Comparison of ENCODE assay signal across 9 cellular contexts in genomic region chr12:8081228-8081920, GRCh38. TPM values are rescaled to one million over a fixed set of nuclear protein-coding genes. Genes with fewer than 3 reads are reported as not detected.
DNase-seq lines count a peak whose midpoint lies in the region; ATAC-seq, FAIRE-seq and TF ChIP-seq lines count a peak whose summit lies in the region.
"Had no signal": no experiment of that assay in that cellular context is flagged by ENCODE, and none has a peak within 500 bp of the region (broad histone marks: within the 10 kb centered on the region; RNA-seq: fewer than 3 reads in every experiment).

No MANE protein-coding gene starts in this region.

- H4K20me1 ChIP-seq in BLaER1, result peaks cover 33% of the 10 kb centered on the region

- H3K27me3 Mint-ChIP-seq in T-helper 2 cell treated with Interferon-gamma antibody and Interleukin-4, amounts not matched to agents 5 μg/mL and 100 μg/mL, for 36 hours (ENCODE audit: low read depth), result no peaks in the 10 kb centered on the region

- H3K27ac ChIP-seq in BLaER1 (peak overlapping the region; percentile 83), tibial artery (peak overlapping the region; percentile 87 to 97)

- intact Hi-C loops in mucosa of descending colon (cut with DNase I, micrococcal nuclease), result no loop called here
- intact Hi-C loops in tibial artery (cut with DNase I; ENCODE audit: low total_unique reads), result loop anchor here (10.0 kb wide), 1 partner anchor 153 kb away; no protein-coding TSS in a partner anchor

- peak overlapping the region; percentile 95 for H3K4me3 Mint-ChIP-seq in T-helper 2 cell treated with Interferon-gamma antibody and Interleukin-4, amounts not matched to agents 5 μg/mL and 100 μg/mL, for 36 hours

- H3K9ac ChIP-seq in BLaER1, result peak overlapping the region; percentile 84

- H3K27ac Mint-ChIP-seq in T-helper 2 cell treated with Interferon-gamma antibody and Interleukin-4, amounts not matched to agents 5 μg/mL and 100 μg/mL, for 36 hours, result peak overlapping the region; percentile 99

- FAIRE-seq in HTR-8/SVneo (lab: Jason Lieb, UNC), result no peak

- H3K4me3 ChIP-seq in BLaER1 (peak overlapping the region; percentile 81), mucosa of descending colon (peak overlapping the region; percentile 58), tibial artery (peak overlapping the region; percentile 64 to 87)

- H3K4me1 ChIP-seq in BLaER1, result peaks cover 67% of the 10 kb centered on the region
- H3K4me1 ChIP-seq in mucosa of descending colon (ENCODE audit: low read depth), result peaks cover 11% of the 10 kb centered on the region
- peaks cover 0 to 31% (median 10%) of the 10 kb centered on the region in 4 donors for H3K4me1 ChIP-seq in tibial artery

- peak; percentile 27 for ATAC-seq in HG02678 (IDR thresholded peaks at IDR 0.05; ENCODE audit: unreplicated experiment)
- ATAC-seq in mucosa of descending colon, result peak; percentile 57

- no peaks in the 10 kb centered on the region for H3K9me3 Mint-ChIP-seq in T-helper 2 cell treated with Interferon-gamma antibody and Interleukin-4, amounts not matched to agents 5 μg/mL and 100 μg/mL, for 36 hours

- H3K4me2 ChIP-seq in BLaER1, result peak overlapping the region; percentile 91

- DNase-seq in T-helper 2 cell treated with Interferon-gamma antibody and Interleukin-4, amounts not matched to agents 5 μg/mL and 100 μg/mL, for 36 hours (ENCODE audit: low spot score), result no peak
- peak; percentile 14 for DNase-seq in effector CD4-positive, alpha-beta T cell
- DNase-seq in mucosa of descending colon (peak in 1 of 3 donors; percentile 40), tibial artery (no peak), iPS-NIHi7 (ENCODE audit: extremely low spot score) (no peak), HTR-8/SVneo (ENCODE audit: insufficient read length, low spot score) (no peak)

- TF ChIP-seq CTCF in mucosa of descending colon (IDR thresholded peaks at IDR 0.05), result no peak
- no peak for TF ChIP-seq CTCF in tibial artery (IDR thresholded peaks at IDR 0.05)

- H3K9me3 ChIP-seq in BLaER1 (no peaks in the 10 kb centered on the region), mucosa of descending colon (no peaks in the 10 kb centered on the region), tibial artery (no peaks in the 10 kb centered on the region)

- H3K4me1 Mint-ChIP-seq in T-helper 2 cell treated with Interferon-gamma antibody and Interleukin-4, amounts not matched to agents 5 μg/mL and 100 μg/mL, for 36 hours (ENCODE audit: low read depth), result peaks cover 38% of the 10 kb centered on the region

- peaks cover 18% of the 10 kb centered on the region for H3K36me3 ChIP-seq in BLaER1
- no peaks in the 10 kb centered on the region for H3K36me3 ChIP-seq in mucosa of descending colon (ENCODE audit: low read depth)
- H3K36me3 ChIP-seq in tibial artery, result peaks cover 0 to 3% (median 0%) of the 10 kb centered on the region in 3 donors

- H3K27me3 ChIP-seq in BLaER1, result no peaks in the 10 kb centered on the region
- no peaks in the 10 kb centered on the region for H3K27me3 ChIP-seq in tibial artery

- H3K36me3 Mint-ChIP-seq in T-helper 2 cell treated with Interferon-gamma antibody and Interleukin-4, amounts not matched to agents 5 μg/mL and 100 μg/mL, for 36 hours (ENCODE audit: low read depth), result peaks cover 12% of the 10 kb centered on the region

RNA-seq across cellular contexts. Expression of gene NECAP1, which starts 0.7 kb away (rescaled TPM):
- total RNA-seq in mucosa of descending colon, result 10 to 100 TPM; 37.1 to 41.6 (median 39.5) TPM

RNA-seq across cellular contexts. Expression of gene C3AR1, which starts 15.2 kb away (rescaled TPM):
- total RNA-seq in mucosa of descending colon, result 10 to 100 TPM in 2 of 3 donors, 1 to 10 TPM in 1; 2.8 to 15.5 (median 12.5) TPM

RNA-seq across cellular contexts. Expression of gene CLEC4A, which starts 42.0 kb away (rescaled TPM):
- 1 to 10 TPM in 2 of 3 donors, under 1 TPM in 1; 0.70 to 1.1 (median 1.0) TPM for total RNA-seq in mucosa of descending colon
- total RNA-seq: HT1080 had no signal

RNA-seq across cellular contexts. Expression of gene FOXJ2, which starts 48.9 kb away (rescaled TPM):
- total RNA-seq in mucosa of descending colon, result 10 to 100 TPM; 10.8 to 24.0 (median 12.3) TPM
